In genomic region chr3:185912512-185912911, GRCh38 we compare ENCODE assay signal across 1 cellular context.
A peak's percentile ranks its signal among the peaks of the same experiment; 100 is the strongest.
TF ChIP-seq lines count a peak whose summit lies in the region.

No MANE protein-coding gene starts in this region.

TF ChIP-seq in WTC11, 78 proteins besides CTCF, POLR2A, EP300 and RAD21 (continued from another document):
- TF ChIP-seq ATF6 (CRISPR knock-in tag; IDR thresholded peaks at IDR 0.05), result no peak
- peak; percentile 13; the same call in 1 of the 2 replicates for TF ChIP-seq PRRX2 (CRISPR knock-in tag; IDR thresholded peaks at IDR 0.05)
